ENCODE assay signal across 1 cellular context in the genomic region with DNA sequence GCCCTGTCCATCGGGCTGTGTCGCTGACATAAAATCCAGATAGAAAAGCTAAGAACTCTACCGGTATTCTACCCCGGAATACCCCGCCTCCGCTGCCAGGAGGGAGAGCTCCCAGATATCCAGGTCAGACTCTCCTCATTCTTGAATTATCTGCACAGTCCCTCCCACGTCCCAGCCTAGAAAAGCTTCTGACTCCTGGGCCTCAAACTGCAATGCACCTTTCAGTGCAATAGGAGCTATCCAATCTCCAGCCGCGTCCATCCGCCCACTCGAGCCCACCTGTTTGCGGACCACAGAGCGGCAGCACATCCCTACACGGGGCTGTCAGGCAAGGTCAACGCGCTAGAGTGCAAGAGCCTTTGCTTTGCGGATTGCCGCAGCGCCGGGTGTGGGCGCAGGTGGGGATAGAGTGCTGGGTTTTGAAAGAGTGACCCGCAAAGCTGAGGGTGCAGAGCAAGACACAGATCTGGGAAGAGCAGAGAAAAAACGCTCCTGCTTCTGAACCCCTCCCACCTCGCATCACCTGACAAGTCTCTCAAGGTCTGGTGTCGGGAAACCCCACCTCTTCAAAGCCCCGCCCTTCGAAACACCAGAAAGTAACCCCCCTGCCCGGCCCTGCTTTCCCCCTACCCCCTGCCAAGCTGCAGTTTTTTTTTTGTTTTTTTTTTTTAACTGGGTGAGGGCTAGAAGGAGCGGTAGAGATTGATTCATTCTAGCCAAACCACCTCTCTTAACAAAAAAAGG.
TF ChIP-seq lines count a peak whose summit lies in the region.

No MANE protein-coding gene starts in this region.

TF ChIP-seq in SK-N-SH, 30 proteins besides CTCF, POLR2A, EP300 and RAD21:
- TF ChIP-seq, protein P1, sequence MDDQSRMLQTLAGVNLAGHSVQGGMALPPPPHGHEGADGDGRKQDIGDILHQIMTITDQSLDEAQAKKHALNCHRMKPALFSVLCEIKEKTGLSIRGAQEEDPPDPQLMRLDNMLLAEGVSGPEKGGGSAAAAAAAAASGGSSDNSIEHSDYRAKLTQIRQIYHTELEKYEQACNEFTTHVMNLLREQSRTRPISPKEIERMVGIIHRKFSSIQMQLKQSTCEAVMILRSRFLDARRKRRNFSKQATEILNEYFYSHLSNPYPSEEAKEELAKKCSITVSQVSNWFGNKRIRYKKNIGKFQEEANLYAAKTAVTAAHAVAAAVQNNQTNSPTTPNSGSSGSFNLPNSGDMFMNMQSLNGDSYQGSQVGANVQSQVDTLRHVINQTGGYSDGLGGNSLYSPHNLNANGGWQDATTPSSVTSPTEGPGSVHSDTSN (IDR thresholded peaks at IDR 0.05), result no peak
- TF ChIP-seq TAF1 (IDR thresholded peaks at IDR 0.05; ENCODE audit: borderline replicate concordance, low read depth, low read length) (no peak), MXI1 (IDR thresholded peaks at IDR 0.05; ENCODE audit: low read depth, low read length) (peak; percentile 23; the same call in 1 of the 2 replicates), FOSL2 (IDR thresholded peaks at IDR 0.05; ENCODE audit: borderline replicate concordance, low read depth) (no peak), CHD2 (IDR thresholded peaks at IDR 0.05; ENCODE audit: low read length, partially characterized antibody) (no peak)
- TF ChIP-seq, protein P2, sequence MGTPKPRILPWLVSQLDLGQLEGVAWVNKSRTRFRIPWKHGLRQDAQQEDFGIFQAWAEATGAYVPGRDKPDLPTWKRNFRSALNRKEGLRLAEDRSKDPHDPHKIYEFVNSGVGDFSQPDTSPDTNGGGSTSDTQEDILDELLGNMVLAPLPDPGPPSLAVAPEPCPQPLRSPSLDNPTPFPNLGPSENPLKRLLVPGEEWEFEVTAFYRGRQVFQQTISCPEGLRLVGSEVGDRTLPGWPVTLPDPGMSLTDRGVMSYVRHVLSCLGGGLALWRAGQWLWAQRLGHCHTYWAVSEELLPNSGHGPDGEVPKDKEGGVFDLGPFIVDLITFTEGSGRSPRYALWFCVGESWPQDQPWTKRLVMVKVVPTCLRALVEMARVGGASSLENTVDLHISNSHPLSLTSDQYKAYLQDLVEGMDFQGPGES (IDR thresholded peaks at IDR 0.05; ENCODE audit: low read depth, low read length), result no peak
- TF ChIP-seq, protein P3, sequence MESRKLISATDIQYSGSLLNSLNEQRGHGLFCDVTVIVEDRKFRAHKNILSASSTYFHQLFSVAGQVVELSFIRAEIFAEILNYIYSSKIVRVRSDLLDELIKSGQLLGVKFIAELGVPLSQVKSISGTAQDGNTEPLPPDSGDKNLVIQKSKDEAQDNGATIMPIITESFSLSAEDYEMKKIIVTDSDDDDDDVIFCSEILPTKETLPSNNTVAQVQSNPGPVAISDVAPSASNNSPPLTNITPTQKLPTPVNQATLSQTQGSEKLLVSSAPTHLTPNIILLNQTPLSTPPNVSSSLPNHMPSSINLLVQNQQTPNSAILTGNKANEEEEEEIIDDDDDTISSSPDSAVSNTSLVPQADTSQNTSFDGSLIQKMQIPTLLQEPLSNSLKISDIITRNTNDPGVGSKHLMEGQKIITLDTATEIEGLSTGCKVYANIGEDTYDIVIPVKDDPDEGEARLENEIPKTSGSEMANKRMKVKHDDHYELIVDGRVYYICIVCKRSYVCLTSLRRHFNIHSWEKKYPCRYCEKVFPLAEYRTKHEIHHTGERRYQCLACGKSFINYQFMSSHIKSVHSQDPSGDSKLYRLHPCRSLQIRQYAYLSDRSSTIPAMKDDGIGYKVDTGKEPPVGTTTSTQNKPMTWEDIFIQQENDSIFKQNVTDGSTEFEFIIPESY (IDR thresholded peaks at IDR 0.05; ENCODE audit: borderline replicate concordance, low read depth), result no peak
- TF ChIP-seq, protein P4, sequence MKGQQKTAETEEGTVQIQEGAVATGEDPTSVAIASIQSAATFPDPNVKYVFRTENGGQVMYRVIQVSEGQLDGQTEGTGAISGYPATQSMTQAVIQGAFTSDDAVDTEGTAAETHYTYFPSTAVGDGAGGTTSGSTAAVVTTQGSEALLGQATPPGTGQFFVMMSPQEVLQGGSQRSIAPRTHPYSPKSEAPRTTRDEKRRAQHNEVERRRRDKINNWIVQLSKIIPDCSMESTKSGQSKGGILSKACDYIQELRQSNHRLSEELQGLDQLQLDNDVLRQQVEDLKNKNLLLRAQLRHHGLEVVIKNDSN (IDR thresholded peaks at IDR 0.05; ENCODE audit: borderline replicate concordance, low read depth), result peak; percentile 80; the same call in 1 of the 2 replicates
